Comparison of ENCODE assay signal across 2 cellular contexts in the genomic region with DNA sequence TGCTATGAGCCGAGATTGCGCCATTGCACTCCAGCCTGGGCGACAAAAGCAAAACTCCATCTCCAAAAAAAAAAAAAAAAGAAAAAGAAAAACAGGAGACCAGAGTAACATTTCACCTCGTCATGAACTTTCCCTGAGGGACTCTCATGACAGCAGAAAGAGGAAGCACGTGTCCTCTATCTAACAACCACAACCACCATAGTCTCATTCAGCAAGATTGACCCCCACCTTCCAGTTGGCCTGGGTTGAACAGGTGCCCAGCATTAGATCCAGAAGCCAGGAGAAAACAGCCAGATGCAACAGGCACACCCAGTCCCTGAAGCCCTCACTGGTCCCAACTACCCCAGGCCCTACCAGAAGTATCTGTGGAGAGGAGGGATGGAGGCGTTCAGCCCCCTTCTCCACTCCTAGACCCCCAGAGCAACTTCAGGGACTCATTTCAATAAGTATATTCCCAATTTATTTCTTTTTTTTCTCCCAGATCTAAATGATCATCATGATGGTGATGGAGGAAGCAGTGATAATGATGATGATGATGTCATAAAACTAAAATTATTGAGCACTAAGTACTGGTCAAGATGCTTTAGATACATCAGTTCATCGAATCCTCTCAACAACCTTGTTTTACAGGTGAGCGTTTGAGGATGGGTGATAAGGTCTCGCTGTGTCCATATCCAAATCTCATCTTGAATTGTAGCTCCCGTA.
TF ChIP-seq lines count a peak whose summit lies in the region.

No MANE protein-coding gene starts in this region.

TF ChIP-seq in H1, 55 proteins besides CTCF, POLR2A, EP300 and RAD21 (continued from another document):
- TF ChIP-seq BACH1 (IDR thresholded peaks at IDR 0.05; ENCODE audit: low read length) (no peak), FOSL1 (IDR thresholded peaks at IDR 0.05; ENCODE audit: insufficient read depth, low read depth, low read length) (no peak), GTF2F1 (IDR thresholded peaks at IDR 0.05; ENCODE audit: borderline replicate concordance, low read depth, low read length) (no peak)

TF ChIP-seq in GM23338, 12 proteins besides CTCF, POLR2A, EP300 and RAD21 (continued from another document):
- TF ChIP-seq, protein P1, sequence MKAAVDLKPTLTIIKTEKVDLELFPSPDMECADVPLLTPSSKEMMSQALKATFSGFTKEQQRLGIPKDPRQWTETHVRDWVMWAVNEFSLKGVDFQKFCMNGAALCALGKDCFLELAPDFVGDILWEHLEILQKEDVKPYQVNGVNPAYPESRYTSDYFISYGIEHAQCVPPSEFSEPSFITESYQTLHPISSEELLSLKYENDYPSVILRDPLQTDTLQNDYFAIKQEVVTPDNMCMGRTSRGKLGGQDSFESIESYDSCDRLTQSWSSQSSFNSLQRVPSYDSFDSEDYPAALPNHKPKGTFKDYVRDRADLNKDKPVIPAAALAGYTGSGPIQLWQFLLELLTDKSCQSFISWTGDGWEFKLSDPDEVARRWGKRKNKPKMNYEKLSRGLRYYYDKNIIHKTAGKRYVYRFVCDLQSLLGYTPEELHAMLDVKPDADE (IDR thresholded peaks at IDR 0.05), result no peak
